16 cellular contexts compared by ENCODE assay signal in genomic region chr5:127793879-127794278, GRCh38.
DNase-seq lines count a peak whose midpoint lies in the region; ATAC-seq and TF ChIP-seq lines count a peak whose summit lies in the region.
"Had no signal": no experiment of that assay in that cellular context is flagged by ENCODE, and none has a peak within 500 bp of the region (broad histone marks: within the 10 kb centered on the region; RNA-seq: fewer than 3 reads in every experiment).

No MANE protein-coding gene starts in this region.

- H3K4me2 ChIP-seq in Karpas-422 (ENCODE audit: low read depth, low read length, poor library complexity, severe bottlenecking) = no peak overlapping the region
- H3K4me2 ChIP-seq: A549; BLaER1 treated with 17β-estradiol and CSF1 and Interleukin-3, amounts not matched to agents 10 nM and 100 nM had no signal

- no peak for DNase-seq in Karpas-422
- no peak for DNase-seq in left lung
- no peak for DNase-seq in upper lobe of right lung
- DNase-seq in NCI-H2029 treated with DMSO at 0.1 percent for 48 hours (lab: John Stamatoyannopoulos, UW) = no peak
- DNase-seq: AML-193; Caco-2; Calu3; CD4-positive, alpha-beta T cell; CD8-positive, alpha-beta T cell; DMS79 treated with DMSO at 0.1 percent for 48 hours; GF-D8 had no signal

- no peak overlapping the region for H3K27ac ChIP-seq in Karpas-422 (ENCODE audit: low read length)
- no peak overlapping the region for H3K27ac ChIP-seq in left lung
- H3K27ac ChIP-seq in upper lobe of right lung = no peak overlapping the region
- H3K27ac ChIP-seq: 22Rv1; A549; BLaER1 treated with 17β-estradiol and CSF1 and Interleukin-3, amounts not matched to agents 10 nM and 100 nM; C4-2B had no signal

- peak overlapping the region; percentile 44; the same call in 1 of the 2 replicates for H2AFZ ChIP-seq in Karpas-422 (ENCODE audit: low read length)

- H3K79me2 ChIP-seq in Karpas-422 (ENCODE audit: low read length) = no peaks in the 10 kb centered on the region

- no peaks in the 10 kb centered on the region; the same call in 1 of the 2 replicates for H3K36me3 ChIP-seq in Karpas-422 (ENCODE audit: insufficient read depth, low read length)
- H3K36me3 ChIP-seq in left lung = no peaks in the 10 kb centered on the region
- no peaks in the 10 kb centered on the region for H3K36me3 ChIP-seq in upper lobe of right lung
- H3K36me3 ChIP-seq: BLaER1 treated with 17β-estradiol and CSF1 and Interleukin-3, amounts not matched to agents 10 nM and 100 nM had no signal

- H3K9ac ChIP-seq in Karpas-422 (ENCODE audit: low read length) = no peak overlapping the region
- H3K9ac ChIP-seq: BLaER1 treated with 17β-estradiol and CSF1 and Interleukin-3, amounts not matched to agents 10 nM and 100 nM had no signal

- H3K9me2 ChIP-seq in Karpas-422 (replicated peaks; ENCODE audit: insufficient read depth, low read length) = no peaks in the 10 kb centered on the region

- H3K9me3 ChIP-seq in Karpas-422 (ENCODE audit: low read length) (peaks cover 10% of the 10 kb centered on the region), left lung (peaks cover 0 to 28% of the 10 kb centered on the region in 2 donors), upper lobe of right lung (peaks cover 5% of the 10 kb centered on the region)

- H3K27me3 ChIP-seq in Karpas-422 (ENCODE audit: low read length) (no peaks in the 10 kb centered on the region), left lung (no peaks in the 10 kb centered on the region), upper lobe of right lung (no peaks in the 10 kb centered on the region)
- H3K27me3 ChIP-seq: BLaER1 treated with 17β-estradiol and CSF1 and Interleukin-3, amounts not matched to agents 10 nM and 100 nM had no signal

- H3K4me1 ChIP-seq in Karpas-422 (ENCODE audit: low read length) (peaks cover 2% of the 10 kb centered on the region), left lung (no peaks in the 10 kb centered on the region), upper lobe of right lung (no peaks in the 10 kb centered on the region)
- H3K4me1 ChIP-seq: A549; BLaER1 treated with 17β-estradiol and CSF1 and Interleukin-3, amounts not matched to agents 10 nM and 100 nM; Caco-2 had no signal

- TF ChIP-seq CTCF in left lung (IDR thresholded peaks at IDR 0.05) (no peak), upper lobe of right lung (IDR thresholded peaks at IDR 0.05) (no peak)

- peak; percentile 83 for ATAC-seq in left lung
- ATAC-seq in upper lobe of right lung = peak; percentile 55
- ATAC-seq in GM21447 (IDR thresholded peaks at IDR 0.05; ENCODE audit: unreplicated experiment) = no peak
- ATAC-seq: A549; CD8-positive, alpha-beta T cell had no signal

- H4K20me1 ChIP-seq in Karpas-422 (ENCODE audit: insufficient read depth, low read depth, low read length) = no peaks in the 10 kb centered on the region
- H4K20me1 ChIP-seq: BLaER1 treated with 17β-estradiol and CSF1 and Interleukin-3, amounts not matched to agents 10 nM and 100 nM had no signal

- H3K4me3 ChIP-seq in Karpas-422 (ENCODE audit: low read length) (no peak overlapping the region), left lung (no peak overlapping the region), upper lobe of right lung (no peak overlapping the region)
- H3K4me3 ChIP-seq: A549; BLaER1 treated with 17β-estradiol and CSF1 and Interleukin-3, amounts not matched to agents 10 nM and 100 nM had no signal

- intact Hi-C loops in left lung (cut with DNase I) = no loop called here
- intact Hi-C loops in upper lobe of right lung (cut with DNase I) = no loop called here
